Comparison of ENCODE assay signal across 23 cellular contexts in the genomic region with DNA sequence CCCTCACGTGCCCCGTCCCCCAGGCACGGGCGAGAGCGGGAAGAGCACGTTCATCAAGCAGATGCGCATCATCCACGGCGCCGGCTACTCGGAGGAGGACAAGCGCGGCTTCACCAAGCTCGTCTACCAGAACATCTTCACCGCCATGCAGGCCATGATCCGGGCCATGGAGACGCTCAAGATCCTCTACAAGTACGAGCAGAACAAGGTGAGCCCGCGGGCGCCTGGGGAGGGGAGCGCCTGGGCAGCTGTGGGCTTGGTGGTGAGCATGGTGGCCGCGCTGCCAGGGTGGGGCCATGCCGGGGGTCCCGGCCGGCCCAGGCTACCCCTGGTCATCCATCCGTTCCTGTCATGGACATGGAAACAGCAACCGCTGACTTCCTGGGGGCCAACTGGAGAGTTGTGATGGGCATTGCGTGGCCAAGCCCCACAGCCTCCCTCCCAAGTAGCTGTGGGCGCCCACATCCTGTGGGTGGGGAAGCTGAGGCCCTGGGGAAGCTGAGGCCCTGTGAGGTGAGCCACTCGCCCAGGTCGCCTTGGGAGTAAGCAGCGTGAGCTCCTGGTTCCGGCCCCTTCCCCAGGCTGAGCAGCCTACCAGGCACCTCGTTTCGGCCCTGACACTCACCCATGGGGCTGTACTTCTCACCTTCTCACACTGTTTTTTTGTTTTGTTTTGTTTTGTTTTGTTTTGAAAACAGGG. TPM values are rescaled to one million over a fixed set of nuclear protein-coding genes. Genes with fewer than 3 reads are reported as not detected.
A peak's percentile ranks its signal among the peaks of the same experiment; 100 is the strongest.
DNase-seq lines count a peak whose midpoint lies in the region; ATAC-seq, FAIRE-seq and TF ChIP-seq lines count a peak whose summit lies in the region.
"Had no signal": no experiment of that assay in that cellular context is flagged by ENCODE, and none has a peak within 500 bp of the region (broad histone marks: within the 10 kb centered on the region; RNA-seq: fewer than 3 reads in every experiment).

No MANE protein-coding gene starts in this region.

- H3K36me3 Mint-ChIP-seq in WTC11: 0 out of 2 replicates have a peak, but pooled peaks cover 2% of the 10 kb centered on the region

- no peak overlapping the region for H2BK120ac ChIP-seq in H1 (replicated peaks; ENCODE audit: low read depth, low read length)

- 92% methylated on average over 34 of the region's 37 CpGs; no CpG with 5 or more reads in 1 of the 2 experiments for WGBS in H1 (ENCODE audit: extremely low coverage in 1 of 2, insufficient coverage in 1 of 2, insufficient read length in 1 of 2, insufficient replicate concordance in 2 of 2, low coverage in 1 of 2, low lambda C conversion rate in 2 of 2, missing lambda C conversion rate in 1 of 2), 2 experiments
- 94% methylated on average over 37 of the region's 37 CpGs for WGBS in sigmoid colon, 2 donors

- H3K27me3 Mint-ChIP-seq in WTC11 (ENCODE audit: low read depth): no peaks in the 10 kb centered on the region
- H3K27me3 Mint-ChIP-seq: CD4-positive, alpha-beta T cell had no signal

- H3K18ac ChIP-seq in H1 (ENCODE audit: extremely low read depth, low read length): no peak overlapping the region

- no peak for TF ChIP-seq RAD21 in H1 (IDR thresholded peaks at IDR 0.05 in 1 of 2, conservative IDR thresholded peaks at IDR 0.05 in 1 of 2; ENCODE audit: low read depth in 2 of 2, low read length in 2 of 2)

- H3K23ac ChIP-seq in H1 (ENCODE audit: insufficient read length): no peak overlapping the region

- H3K23me2 ChIP-seq in H1 (ENCODE audit: low read depth, low read length): no peaks in the 10 kb centered on the region

- H3K79me2 ChIP-seq in H1 (ENCODE audit: control insufficient read depth in 1 of 2, insufficient read depth in 2 of 2, low read length in 2 of 2) (peaks cover 0 to 32% of the 10 kb centered on the region in 2 experiments; a peak in 3 of 4 replicates), osteoblast (ENCODE audit: insufficient read depth, low read length) (peaks cover 96% of the 10 kb centered on the region)

- H3K27ac Mint-ChIP-seq in WTC11: no peak overlapping the region
- H3K27ac Mint-ChIP-seq: CD4-positive, alpha-beta T cell had no signal

- no peak overlapping the region for H3K27ac ChIP-seq in H1 (ENCODE audit: low read depth, low read length)
- no peak overlapping the region for H3K27ac ChIP-seq in osteoblast (ENCODE audit: low read depth, low read length)
- H3K27ac ChIP-seq in sigmoid colon: no peak overlapping the region
- H3K27ac ChIP-seq: C4-2B, HL-60 had no signal

- intact Hi-C loops in Right ventricle myocardium inferior (cut with DNase I): no loop called here
- intact Hi-C loops in cardiac septum (cut with DNase I): no loop called here
- intact Hi-C loops in sigmoid colon (cut with DNase I): no loop called here

- H3K9me3 ChIP-seq in H1 (ENCODE audit: insufficient read depth in 2 of 2, low read depth in 1 of 2, low read length in 1 of 2) (no peaks in the 10 kb centered on the region), osteoblast (ENCODE audit: low read depth, low read length) (no peaks in the 10 kb centered on the region), sigmoid colon (no peaks in the 10 kb centered on the region)
- H3K9me3 ChIP-seq: Caco-2 had no signal

- H2AFZ ChIP-seq in H1 (ENCODE audit: low read length) (no peak overlapping the region), osteoblast (ENCODE audit: low read length) (no peak overlapping the region)

- H3K27me3 ChIP-seq in GM06990 (replicated peaks; ENCODE audit: control insufficient read depth, insufficient read depth, low read length) (no peaks in the 10 kb centered on the region), H1 (replicated peaks in 1 of 4; ENCODE audit: control insufficient read depth in 3 of 4, extremely low read depth in 1 of 4, insufficient read depth in 3 of 4, low read length in 3 of 4) (peaks cover 0 to 2% (median 0%) of the 10 kb centered on the region in 4 experiments; a peak in 1 of 7 replicates), osteoblast (ENCODE audit: insufficient read depth, low read length) (no peaks in the 10 kb centered on the region), sigmoid colon (no peaks in the 10 kb centered on the region)

- TF ChIP-seq POLR2A in H1 (IDR thresholded peaks at IDR 0.05; ENCODE audit: control extremely low read depth in 1 of 2, low read depth in 2 of 2, low read length in 2 of 2) (no peak), sigmoid colon (IDR thresholded peaks at IDR 0.05) (no peak)

- no peak for FAIRE-seq in H1 (lab: Jason Lieb, UNC)
- FAIRE-seq: D721Med, GM12878, GM19239, K562 had no signal

- no peak overlapping the region for H2AK5ac ChIP-seq in H1 (ENCODE audit: low read depth, low read length)

- TF ChIP-seq CTCF in GM06990 (IDR thresholded peaks at IDR 0.05; ENCODE audit: insufficient read depth, low read length, poor library complexity, severe bottlenecking): no peak
- TF ChIP-seq CTCF in H1 (IDR thresholded peaks at IDR 0.05; ENCODE audit: control extremely low read depth in 1 of 3, insufficient read depth in 1 of 3, low read depth in 1 of 3, low read length in 3 of 3): no peak
- TF ChIP-seq CTCF in osteoblast (IDR thresholded peaks at IDR 0.05; ENCODE audit: extremely low read depth, low read depth, low read length): no peak
- TF ChIP-seq CTCF in WTC11 (IDR thresholded peaks at IDR 0.05): no peak
- TF ChIP-seq CTCF in sigmoid colon (IDR thresholded peaks at IDR 0.05): no peak

- no peak overlapping the region for H3K14ac ChIP-seq in H1 (ENCODE audit: insufficient read length)

- CTCF ChIA-PET in H1 (lab: Charles Lee; ENCODE audit: partially characterized antibody): interaction anchor here (0.7 to 20.0 kb wide), 13 partner anchors 10 to 151 kb away, joined by 3 to 339 read pairs (median 7); no protein-coding TSS in a partner anchor
- CTCF ChIA-PET in WTC11 (lab: Charles Lee): interaction anchor here (0.6 to 2.3 kb wide), 7 partner anchors 19 to 160 kb away, joined by 3 to 16 read pairs (median 3); no protein-coding TSS in a partner anchor

- no peak for TF ChIP-seq EP300 in H1 (IDR thresholded peaks at IDR 0.05; ENCODE audit: borderline replicate concordance in 1 of 2, low read depth in 2 of 2, low read length in 2 of 2)
- TF ChIP-seq EP300 in sigmoid colon (IDR thresholded peaks at IDR 0.05): no peak

- H4K20me1 ChIP-seq in H1 (replicated peaks in 1 of 2; ENCODE audit: control insufficient read depth in 1 of 2, insufficient read depth in 2 of 2, low read length in 2 of 2) (peaks cover 4 to 13% of the 10 kb centered on the region in 2 experiments), osteoblast (ENCODE audit: insufficient read depth, low read length) (peaks cover 63% of the 10 kb centered on the region)

- H3K56ac ChIP-seq in H1 (replicated peaks; ENCODE audit: insufficient read length, low read depth, low read length): no peak overlapping the region

- H3K4me3 ChIP-seq in GM06990 (replicated peaks; ENCODE audit: low read depth, low read length): no peak overlapping the region
- no peak overlapping the region for H3K4me3 ChIP-seq in H1 (ENCODE audit: extremely low read depth in 1 of 4, insufficient read depth in 2 of 4, low read depth in 3 of 4, low read length in 4 of 4)
- no peak overlapping the region for H3K4me3 ChIP-seq in osteoblast (ENCODE audit: insufficient read depth, low read length)
- no peak overlapping the region for H3K4me3 ChIP-seq in sigmoid colon
- H3K4me3 ChIP-seq: GM12878, K562 had no signal

- H3K4me1 Mint-ChIP-seq in WTC11: peaks cover 19% of the 10 kb centered on the region

- no peak overlapping the region for H2BK15ac ChIP-seq in H1 (ENCODE audit: low read length)

- no peak overlapping the region for H3K4ac ChIP-seq in H1 (replicated peaks; ENCODE audit: insufficient read length, low read depth, low read length)

- no peak overlapping the region for H4K91ac ChIP-seq in H1 (replicated peaks; ENCODE audit: insufficient read length, low read length)

- ATAC-seq in Right ventricle myocardium inferior (no peak), WTC11 (no peak)
- ATAC-seq: GM12878, K562 had no signal

- no peak overlapping the region for H3K4me3 Mint-ChIP-seq in WTC11
- H3K4me3 Mint-ChIP-seq: CD4-positive, alpha-beta T cell had no signal

- 0 out of 2 replicates have a peak overlapping the region, but pooled peaks have one; percentile 4 for H4K8ac ChIP-seq in H1 (ENCODE audit: extremely low read depth, insufficient read depth, low read length)

- H2BK5ac ChIP-seq in H1 (ENCODE audit: low read depth, low read length): peak overlapping the region; percentile 35; the same call in 1 of the 2 replicates

- H2BK20ac ChIP-seq in H1 (ENCODE audit: low read length): no peak overlapping the region

- H2BK12ac ChIP-seq in H1 (ENCODE audit: low read depth, low read length): no peak overlapping the region

- H3K4me1 ChIP-seq in H1 (replicated peaks in 1 of 4; ENCODE audit: control insufficient read depth in 3 of 4, insufficient read depth in 4 of 4, low read length in 3 of 4): peaks cover 0 to 5% (median 2%) of the 10 kb centered on the region in 4 experiments; a peak in 5 of 7 replicates
- no peaks in the 10 kb centered on the region for H3K4me1 ChIP-seq in osteoblast (ENCODE audit: insufficient read depth, low read length)
- peaks cover 0 to 10% (median 3%) of the 10 kb centered on the region in 4 donors for H3K4me1 ChIP-seq in sigmoid colon
- H3K4me1 ChIP-seq: Caco-2 had no signal

- POLR2A ChIA-PET in H1 (lab: Charles Lee; ENCODE audit: partially characterized antibody): no interaction called here
- POLR2A ChIA-PET in WTC11 (lab: Charles Lee): no interaction called here

- peak; percentile 64 for DNase-seq in Right ventricle myocardium inferior (ENCODE audit: missing footprints)
- no peak for DNase-seq in cardiac septum (ENCODE audit: low spot score)
- peak; percentile 9 for DNase-seq in GM06990 (ENCODE audit: extremely low read depth, insufficient read length)
- DNase-seq in H1 (ENCODE audit: low read depth in 1 of 2, low spot score in 2 of 2): no peak
- peak; percentile 39 for DNase-seq in osteoblast (ENCODE audit: insufficient read length, low spot score, missing footprints)
- DNase-seq in WTC11 (ENCODE audit: low spot score): no peak
- DNase-seq in sigmoid colon: no peak
- DNase-seq in NCI-H128 (lab: John Stamatoyannopoulos, UW; ENCODE audit: unreplicated experiment): no peak
- DNase-seq: 8988T; Caco-2; CD4-positive, alpha-beta T cell; DMS153; DMS79 treated with DMSO at 0.1 percent for 48 hours; GF-D8; HCEC 1CT had no signal

- H3K36me3 ChIP-seq in GM06990 (ENCODE audit: control insufficient read depth, insufficient read depth, low read length): no peaks in the 10 kb centered on the region
- H3K36me3 ChIP-seq in H1 (ENCODE audit: control insufficient read depth in 2 of 4, insufficient read depth in 4 of 4, low read length in 3 of 4): no peaks in the 10 kb centered on the region
- H3K36me3 ChIP-seq in osteoblast (ENCODE audit: insufficient read depth, low read length): no peaks in the 10 kb centered on the region
- peaks cover 0 to 41% (median 13%) of the 10 kb centered on the region in 4 donors for H3K36me3 ChIP-seq in sigmoid colon

- H3K9me3 Mint-ChIP-seq in WTC11: no peaks in the 10 kb centered on the region
- H3K9me3 Mint-ChIP-seq: CD4-positive, alpha-beta T cell had no signal

- no peak overlapping the region for H4K5ac ChIP-seq in H1 (ENCODE audit: insufficient read length, low read depth, low read length)

- H3K9ac ChIP-seq in H1 (replicated peaks in 1 of 4; ENCODE audit: extremely low read depth in 1 of 4, low read depth in 3 of 4, low read length in 3 of 4): no peak overlapping the region

- peaks cover 8% of the 10 kb centered on the region; the same call in 1 of the 2 replicates for H3K79me1 ChIP-seq in H1 (ENCODE audit: low read depth, low read length)

- H3K4me2 ChIP-seq in H1 (ENCODE audit: insufficient read depth in 1 of 2, low read depth in 2 of 2, low read length in 2 of 2): no peak overlapping the region
- H3K4me2 ChIP-seq in osteoblast (ENCODE audit: insufficient read depth, low read length): no peak overlapping the region

RNA-seq across cellular contexts. Expression of gene GNA11, which starts 16.1 kb away (rescaled TPM):
- total RNA-seq in Right ventricle myocardium inferior (64.7 TPM), cardiac septum (60.9 TPM), osteoblast (73.7 and 74.2 TPM in 2 replicates), WTC11 (2021) (22.4 to 27.2 TPM (median 23.5 TPM) in 3 replicates), sigmoid colon (10 to 100 TPM; 43.2 to 52.5 (median 45.4) TPM)
- 19.9 and 21.1 TPM in 2 replicates for total RNA-seq in H1 (2021; fragmentation: NEBNext Ultra II Directional; extraction: Animal tissue kit (Norgen Biotek cat#: 25700))
- polyA plus RNA-seq in H1 (2011; rRNA removed) (6.2 and 13.6 TPM in 2 replicates), sigmoid colon (100 to 1,000 TPM in 2 of 3 donors, 10 to 100 TPM in 1; 90.1 to 151 (median 150) TPM)
- 10.8 TPM for polyA plus RNA-seq in H1 (2011; cell fraction: cytosol; rRNA removed)
- polyA plus RNA-seq in H1 (2011; cell fraction: nucleus; rRNA removed): 19.0 TPM
- polyA plus RNA-seq in H1 (2012, experiment 1 of 2): 13.5 to 20.6 TPM (median 17.0 TPM) in 4 replicates
- 13.5 TPM for polyA plus RNA-seq in H1 (2012, experiment 2 of 2)
- polyA plus RNA-seq in H1 (2013, experiment 1 of 2): 18.3 TPM
- polyA plus RNA-seq in H1 (2013, experiment 2 of 2): 17.5 TPM
- 4.9 and 7.8 TPM in 2 replicates for polyA minus RNA-seq in H1 (2011; rRNA and poly(A)+ RNA removed)
- 10.4 TPM for polyA minus RNA-seq in H1 (2011; cell fraction: cytosol; rRNA and poly(A)+ RNA removed)
- polyA minus RNA-seq in H1 (2011; cell fraction: nucleus; rRNA and poly(A)+ RNA removed): 6.6 TPM

RNA-seq across cellular contexts. Expression of gene GNA15, which starts 25.6 kb away (rescaled TPM):
- 2.9 TPM for total RNA-seq in Right ventricle myocardium inferior
- total RNA-seq in cardiac septum: 1.9 TPM
- total RNA-seq in H1 (2021; fragmentation: NEBNext Ultra II Directional; extraction: Animal tissue kit (Norgen Biotek cat#: 25700)): 0.25 and 0.26 TPM in 2 replicates
- polyA plus RNA-seq in H1 (2011; rRNA removed): 0.36 and 0.45 TPM in 2 replicates
- polyA plus RNA-seq in H1 (2011; cell fraction: cytosol; rRNA removed): 0.61 TPM
- polyA plus RNA-seq in H1 (2011; cell fraction: nucleus; rRNA removed): 0.16 TPM
- polyA plus RNA-seq in H1 (2012, experiment 1 of 2): 0.13 to 0.46 TPM (median 0.29 TPM) in 3 of 4 replicates, not detected in the other
- polyA plus RNA-seq in H1 (2012, experiment 2 of 2): 0.14 TPM
- 0.36 TPM for polyA plus RNA-seq in H1 (2013, experiment 1 of 2)
- polyA plus RNA-seq in H1 (2013, experiment 2 of 2): 0.40 TPM
- polyA minus RNA-seq in H1 (2011; rRNA and poly(A)+ RNA removed): 0.07 and 0.13 TPM in 2 replicates
- not detected for polyA minus RNA-seq in H1 (2011; cell fraction: cytosol; rRNA and poly(A)+ RNA removed)
- polyA minus RNA-seq in H1 (2011; cell fraction: nucleus; rRNA and poly(A)+ RNA removed): not detected
- total RNA-seq in osteoblast: 0.36 TPM in 1 of 2 replicates, not detected in the other
- 0.22 to 0.44 TPM (median 0.37 TPM) in 3 replicates for total RNA-seq in WTC11 (2021)
- total RNA-seq in sigmoid colon: 1 to 10 TPM in 3 of 4 donors, under 1 TPM in 1; 0.55 to 6.0 (median 4.4) TPM
- polyA plus RNA-seq in sigmoid colon: 1 to 10 TPM; 4.2 to 5.6 (median 5.1) TPM
- total RNA-seq: Caco-2, H4 had no signal
- polyA plus RNA-seq: AG04450 had no signal

RNA-seq across cellular contexts. Expression of gene TLE5, which starts 48.0 kb away (rescaled TPM):
- total RNA-seq in Right ventricle myocardium inferior (775 TPM), cardiac septum (804 TPM), osteoblast (209 and 211 TPM in 2 replicates), WTC11 (2021) (233 to 249 TPM (median 246 TPM) in 3 replicates), sigmoid colon (100 to 1,000 TPM; 581 to 711 (median 629) TPM)
- 187 and 197 TPM in 2 replicates for total RNA-seq in H1 (2021; fragmentation: NEBNext Ultra II Directional; extraction: Animal tissue kit (Norgen Biotek cat#: 25700))
- polyA plus RNA-seq in H1 (2011; rRNA removed) (285 and 392 TPM in 2 replicates), sigmoid colon (100 to 1,000 TPM; 561 to 714 (median 581) TPM)
- 228 TPM for polyA plus RNA-seq in H1 (2011; cell fraction: cytosol; rRNA removed)
- 492 TPM for polyA plus RNA-seq in H1 (2011; cell fraction: nucleus; rRNA removed)
- 186 to 340 TPM (median 248 TPM) in 4 replicates for polyA plus RNA-seq in H1 (2012, experiment 1 of 2)
- polyA plus RNA-seq in H1 (2012, experiment 2 of 2): 326 TPM
- polyA plus RNA-seq in H1 (2013, experiment 1 of 2): 164 TPM
- 162 TPM for polyA plus RNA-seq in H1 (2013, experiment 2 of 2)
- 155 and 179 TPM in 2 replicates for polyA minus RNA-seq in H1 (2011; rRNA and poly(A)+ RNA removed)
- polyA minus RNA-seq in H1 (2011; cell fraction: cytosol; rRNA and poly(A)+ RNA removed): 203 TPM
- polyA minus RNA-seq in H1 (2011; cell fraction: nucleus; rRNA and poly(A)+ RNA removed): 91.6 TPM

Comparison
In these comparisons a context has a peak if more than half of its experiments do, and no peak if none do; other contexts are left out.
1. DNase-seq: peak in Right ventricle myocardium inferior (single experiment), GM06990 (single experiment) and osteoblast (single experiment); none in cardiac septum (single experiment), H1 (0 of 2), WTC11 (single experiment), sigmoid colon (single experiment) and NCI-H128 (single experiment).